In genomic region chr5:154087260-154087659, GRCh38 we compare ENCODE assay signal across 10 cellular contexts. TPM values are rescaled to one million over a fixed set of nuclear protein-coding genes. Genes with fewer than 3 reads are reported as not detected.
DNase-seq lines count a peak whose midpoint lies in the region; ATAC-seq and TF ChIP-seq lines count a peak whose summit lies in the region.
"Had no signal": no experiment of that assay in that cellular context is flagged by ENCODE, and none has a peak within 500 bp of the region (broad histone marks: within the 10 kb centered on the region; RNA-seq: fewer than 3 reads in every experiment).

No MANE protein-coding gene starts in this region.

- H3K79me2 ChIP-seq in GM23338 (replicated peaks; ENCODE audit: insufficient read depth): no peaks in the 10 kb centered on the region

- ATAC-seq in GM23338: no peak

- H3K9me3 Mint-ChIP-seq in GM23338: no peaks in the 10 kb centered on the region
- H3K9me3 Mint-ChIP-seq in endothelial cell (ENCODE audit: unreplicated experiment): no peaks in the 10 kb centered on the region
- H3K9me3 Mint-ChIP-seq in activated CD4-positive, alpha-beta T cell treated with anti-CD3 and anti-CD28 coated beads, Interleukin-2, amount 10 ng/mL, durations not matched to agents 7 days and 5 days: no peaks in the 10 kb centered on the region

- DNase-seq in NCI-H82 (lab: John Stamatoyannopoulos, UW): peak; percentile 60
- no peak for DNase-seq in NCI-H82 treated with DMSO at 0.1 percent for 48 hours (lab: John Stamatoyannopoulos, UW; ENCODE audit: unreplicated experiment)
- DNase-seq in NCI-H1694 treated with DMSO at 0.1 percent for 48 hours (lab: John Stamatoyannopoulos, UW): peak; percentile 37
- DNase-seq in cerebellar cortex (ENCODE audit: low spot score): peak; percentile 18
- no peak for DNase-seq in GM23338 (ENCODE audit: low spot score)
- no peak for DNase-seq in endothelial cell (ENCODE audit: low spot score)
- DNase-seq in activated CD4-positive, alpha-beta T cell treated with anti-CD3 and anti-CD28 coated beads, Interleukin-2, amount 10 ng/mL, durations not matched to agents 7 days and 5 days: no peak
- DNase-seq: NK-92 treated with Interleukin-12 subunit alpha and Interleukin-12 subunit beta, amount 100 ng/mL, for 24 hours; testis had no signal

- H3K4me3 ChIP-seq in skeletal muscle satellite cell (ENCODE audit: low read length): no peak overlapping the region
- H3K4me3 ChIP-seq in GM23338: no peak overlapping the region
- H3K4me3 ChIP-seq: testis had no signal

- no peak overlapping the region for H3K9ac ChIP-seq in skeletal muscle satellite cell (ENCODE audit: low read depth, low read length)

- H3K36me3 ChIP-seq in skeletal muscle satellite cell (ENCODE audit: insufficient read depth, low read length): no peaks in the 10 kb centered on the region
- no peaks in the 10 kb centered on the region for H3K36me3 ChIP-seq in GM23338 (ENCODE audit: insufficient read depth)

- peak overlapping the region; percentile 54 for H3K4me2 ChIP-seq in skeletal muscle satellite cell (ENCODE audit: low read length)
- no peak overlapping the region for H3K4me2 ChIP-seq in GM23338

- H3K27me3 Mint-ChIP-seq in GM23338 (ENCODE audit: insufficient read depth, low read depth, poor library complexity) (peaks cover 2% of the 10 kb centered on the region), endothelial cell (ENCODE audit: unreplicated experiment) (no peaks in the 10 kb centered on the region)
- peaks cover 4% of the 10 kb centered on the region for H3K27me3 Mint-ChIP-seq in activated CD4-positive, alpha-beta T cell treated with anti-CD3 and anti-CD28 coated beads, Interleukin-2, amount 10 ng/mL, durations not matched to agents 7 days and 5 days

- H3K36me3 Mint-ChIP-seq in GM23338 (ENCODE audit: low read depth) (no peaks in the 10 kb centered on the region), endothelial cell (ENCODE audit: low read depth, unreplicated experiment) (peaks cover 3% of the 10 kb centered on the region)
- H3K36me3 Mint-ChIP-seq in activated CD4-positive, alpha-beta T cell treated with anti-CD3 and anti-CD28 coated beads, Interleukin-2, amount 10 ng/mL, durations not matched to agents 7 days and 5 days (ENCODE audit: low read depth): no peaks in the 10 kb centered on the region

- H3K4me3 Mint-ChIP-seq in GM23338 (no peak overlapping the region), endothelial cell (ENCODE audit: unreplicated experiment) (no peak overlapping the region)
- H3K4me3 Mint-ChIP-seq in activated CD4-positive, alpha-beta T cell treated with anti-CD3 and anti-CD28 coated beads, Interleukin-2, amount 10 ng/mL, durations not matched to agents 7 days and 5 days: no peak overlapping the region

- no peaks in the 10 kb centered on the region for H3F3A ChIP-seq in GM23338 (replicated peaks; ENCODE audit: low read depth)

- no peak overlapping the region for H3K27ac ChIP-seq in GM23338 (ENCODE audit: low read depth)
- H3K27ac ChIP-seq: testis had no signal

- H3K4me1 Mint-ChIP-seq in GM23338: peaks cover 29% of the 10 kb centered on the region
- H3K4me1 Mint-ChIP-seq in endothelial cell (ENCODE audit: unreplicated experiment): peaks cover 20% of the 10 kb centered on the region
- peaks cover 13% of the 10 kb centered on the region for H3K4me1 Mint-ChIP-seq in activated CD4-positive, alpha-beta T cell treated with anti-CD3 and anti-CD28 coated beads, Interleukin-2, amount 10 ng/mL, durations not matched to agents 7 days and 5 days

- H3K27ac Mint-ChIP-seq in GM23338 (no peak overlapping the region), endothelial cell (ENCODE audit: unreplicated experiment) (no peak overlapping the region)
- no peak overlapping the region for H3K27ac Mint-ChIP-seq in activated CD4-positive, alpha-beta T cell treated with anti-CD3 and anti-CD28 coated beads, Interleukin-2, amount 10 ng/mL, durations not matched to agents 7 days and 5 days

- no peaks in the 10 kb centered on the region for H3K9me3 ChIP-seq in skeletal muscle satellite cell (replicated peaks; ENCODE audit: low read length)
- H3K9me3 ChIP-seq: testis had no signal

- H3K4me1 ChIP-seq in skeletal muscle satellite cell (ENCODE audit: control insufficient read depth, insufficient read depth, low read length) (peaks cover 18% of the 10 kb centered on the region), GM23338 (ENCODE audit: insufficient read depth) (peaks cover 13% of the 10 kb centered on the region; the same call in 1 of the 2 replicates)

- H2AFZ ChIP-seq in GM23338: no peak overlapping the region

- H4K20me1 ChIP-seq in GM23338 (replicated peaks; ENCODE audit: insufficient read depth): no peaks in the 10 kb centered on the region

- H3K27me3 ChIP-seq in skeletal muscle satellite cell (ENCODE audit: control insufficient read depth, insufficient read depth, low read length) (peaks cover 6% of the 10 kb centered on the region), GM23338 (ENCODE audit: insufficient read depth) (no peaks in the 10 kb centered on the region)
- H3K27me3 ChIP-seq: testis had no signal

- POLR2A ChIA-PET in activated CD4-positive, alpha-beta T cell treated with anti-CD3 and anti-CD28 coated beads, Interleukin-2, amount 10 ng/mL, durations not matched to agents 7 days and 5 days (lab: Charles Lee): no interaction called here

- TF ChIP-seq CTCF in GM23338 (conservative IDR thresholded peaks at IDR 0.05; ENCODE audit: low read depth in 2 of 2): no peak
- no peak for TF ChIP-seq CTCF in endothelial cell (IDR thresholded peaks at IDR 0.05; ENCODE audit: unreplicated experiment)

- no peaks in the 10 kb centered on the region for H3K9me2 ChIP-seq in GM23338 (ENCODE audit: insufficient read depth)

- CTCF ChIA-PET in activated CD4-positive, alpha-beta T cell treated with anti-CD3 and anti-CD28 coated beads, Interleukin-2, amount 10 ng/mL, durations not matched to agents 7 days and 5 days (lab: Charles Lee): interaction anchor here (0.8 to 2.0 kb wide), 6 partner anchors 11 to 333 kb away, joined by 3 to 9 read pairs (median 5); partner anchors contain the start of gene GALNT10

TF ChIP-seq in GM23338, 12 proteins besides CTCF, POLR2A, EP300 and RAD21 (continues in another document):
- TF ChIP-seq JUNB (IDR thresholded peaks at IDR 0.05; ENCODE audit: unreplicated experiment) (no peak), EZH2phosphoT487 (IDR thresholded peaks at IDR 0.05; ENCODE audit: unreplicated experiment) (no peak)

RNA-seq across cellular contexts. Expression of gene MFAP3, which starts 48.5 kb away (rescaled TPM):
- total RNA-seq in skeletal muscle satellite cell (2012; rRNA removed): 49.2 and 57.2 TPM in 2 replicates
- total RNA-seq in GM23338 (2014; rRNA removed; shearing (Covaris generic)): 47.5 and 51.3 TPM in 2 replicates
- 1.3 and 2.9 TPM in 2 replicates for polyA plus RNA-seq in GM23338 (2016; fragmentation: Nextera tagmentation; extraction: Ambion mirVana)
- 42.7 TPM for total RNA-seq in endothelial cell (ENCODE audit: unreplicated experiment)
- total RNA-seq in activated CD4-positive, alpha-beta T cell treated with anti-CD3 and anti-CD28 coated beads, Interleukin-2, amount 10 ng/mL, durations not matched to agents 7 days and 5 days: 10 to 100 TPM; 26.3 to 28.7 TPM

RNA-seq across cellular contexts. Expression of gene FAM114A2, which starts 48.5 kb away (rescaled TPM):
- 30.6 and 37.5 TPM in 2 replicates for total RNA-seq in skeletal muscle satellite cell (2012; rRNA removed)
- 5.8 and 10.5 TPM in 2 replicates for total RNA-seq in GM23338 (2014; rRNA removed; shearing (Covaris generic))
- polyA plus RNA-seq in GM23338 (2016; fragmentation: Nextera tagmentation; extraction: Ambion mirVana): 4.7 and 4.9 TPM in 2 replicates
- 28.4 TPM for total RNA-seq in endothelial cell (ENCODE audit: unreplicated experiment)
- total RNA-seq in activated CD4-positive, alpha-beta T cell treated with anti-CD3 and anti-CD28 coated beads, Interleukin-2, amount 10 ng/mL, durations not matched to agents 7 days and 5 days: 10 to 100 TPM; 19.1 to 22.7 TPM

Comparison
In these comparisons a context has a peak if more than half of its experiments do, and no peak if none do; other contexts are left out.
1. DNase-seq: peak in NCI-H82 (single experiment), NCI-H1694 treated with DMSO at 0.1 percent for 48 hours (single experiment) and cerebellar cortex (single experiment); none in NCI-H82 treated with DMSO at 0.1 percent for 48 hours (single experiment), GM23338 (single experiment), endothelial cell (single experiment) and activated CD4-positive, alpha-beta T cell treated with anti-CD3 and anti-CD28 coated beads, Interleukin-2, amount 10 ng/mL, durations not matched to agents 7 days and 5 days (single experiment).